In the genomic region with DNA sequence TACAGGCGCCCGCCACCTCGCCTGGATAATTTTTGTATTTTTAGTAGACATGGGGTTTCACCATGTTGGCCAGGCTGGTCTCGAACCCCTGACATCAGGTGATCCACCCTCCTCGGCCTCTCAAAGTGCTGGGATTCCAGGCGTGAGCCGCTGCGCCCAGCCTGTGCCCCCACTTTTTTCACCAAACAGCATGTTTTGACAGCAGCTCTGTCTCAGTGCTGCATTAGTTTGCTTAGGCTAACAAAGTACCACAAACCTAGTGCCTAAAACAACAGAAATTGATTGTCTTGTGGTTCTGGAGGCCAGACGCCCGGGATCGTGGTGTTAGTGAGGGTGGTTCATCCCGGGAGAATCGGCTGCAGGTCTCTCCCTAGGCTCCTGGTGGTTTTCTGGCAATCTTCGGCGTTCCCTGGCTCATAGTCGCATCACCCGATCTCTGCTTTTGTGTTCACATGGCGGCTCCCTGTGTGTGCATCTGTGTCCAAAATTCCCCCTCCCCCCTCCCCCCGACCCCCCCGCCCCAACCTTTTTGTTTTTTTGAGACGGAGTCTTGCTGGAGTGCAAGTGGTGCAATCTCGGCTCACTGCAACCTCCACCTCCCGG, we compare ENCODE assay signal across 16 cellular contexts. TPM values are rescaled to one million over a fixed set of nuclear protein-coding genes. Genes with fewer than 3 reads are reported as not detected.
"Had no signal": no experiment of that assay in that cellular context is flagged by ENCODE, and none has a peak within 500 bp of the region (broad histone marks: within the 10 kb centered on the region; RNA-seq: fewer than 3 reads in every experiment).

No MANE protein-coding gene starts in this region.

- H3K27me3 ChIP-seq: uterus had no signal

- ATAC-seq: activated naive CD4-positive, alpha-beta T cell treated with anti-CD3 and anti-CD28 coated beads, Interleukin-2, amount 50 U/mL, for 72 hours; activated T-cell treated with anti-CD3 and anti-CD28 coated beads, Interleukin-2, amount 50 U/mL, for 4 hours; stimulated activated naive CD8-positive, alpha-beta T cell treated with anti-CD3 and anti-CD28 coated beads, Interleukin-15, Interleukin-2, amounts not matched to agents 100 U/mL and 50 U/mL, for 24 hours; T-cell had no signal

- H3K9me3 ChIP-seq: neutrophil, thoracic aorta, uterus had no signal

- H3K4me3 ChIP-seq: thoracic aorta, uterus had no signal

- H3K36me3 ChIP-seq: neutrophil, thoracic aorta, uterus had no signal

- H3K4me1 ChIP-seq: uterus had no signal

- H3K27ac ChIP-seq: neutrophil, uterus, VCaP had no signal

- DNase-seq: activated CD4-positive, alpha-beta memory T cell treated with anti-CD3 and anti-CD28 coated beads for 36 hours; activated effector memory CD4-positive, alpha-beta T cell treated with anti-CD3 and anti-CD28 coated beads, Interleukin-2, amount 50 U/mL, for 16 hours; activated T-cell treated with anti-CD3 and anti-CD28 coated beads, Interleukin-2, amount 50 U/mL, for 4 hours; erythroblast; glutamatergic neuron; naive B cell; stimulated activated CD4-positive, alpha-beta T cell treated with anti-CD3 and anti-CD28 coated beads, Interleukin-4, amount 100 ng/mL, for 1 hour; stimulated activated CD8-positive, alpha-beta memory T cell treated with anti-CD3 and anti-CD28 coated beads, Interleukin-4, amount 100 ng/mL, for 48 hours; stimulated activated naive CD8-positive, alpha-beta T cell treated with anti-CD3 and anti-CD28 coated beads, Interleukin-15, Interleukin-2, amounts not matched to agents 100 U/mL and 50 U/mL, for 24 hours; T-cell; T1000; uterus had no signal

RNA-seq across cellular contexts. Expression of gene MYH14, which starts 30.0 kb away (rescaled TPM):
- total RNA-seq: activated CD4-positive, alpha-beta memory T cell treated with anti-CD3 and anti-CD28 coated beads for 36 hours; activated naive CD4-positive, alpha-beta T cell treated with anti-CD3 and anti-CD28 coated beads, Interleukin-2, amount 50 U/mL, for 72 hours had no signal
